In genomic region chr10:96645191-96645721, GRCh38 we compare ENCODE assay signal across 12 cellular contexts. TPM values are rescaled to one million over a fixed set of nuclear protein-coding genes. Genes with fewer than 3 reads are reported as not detected.
DNase-seq lines count a peak whose midpoint lies in the region; ATAC-seq and TF ChIP-seq lines count a peak whose summit lies in the region.
"Had no signal": no experiment of that assay in that cellular context is flagged by ENCODE, and none has a peak within 500 bp of the region (broad histone marks: within the 10 kb centered on the region; RNA-seq: fewer than 3 reads in every experiment).

No MANE protein-coding gene starts in this region.

- peaks cover 0 to 39% (median 0%) of the 10 kb centered on the region in 9 donors for H3K36me3 ChIP-seq in heart left ventricle

- ATAC-seq in GM18511 (IDR thresholded peaks at IDR 0.05; ENCODE audit: unreplicated experiment) (peak; percentile 52), heart left ventricle (peak; percentile 43 to 83 (median 67)), sciatic nerve (peak; percentile 90)

- TF ChIP-seq POLR2A in heart left ventricle (IDR thresholded peaks at IDR 0.05): no peak

- H3K9me3 ChIP-seq in heart left ventricle: no peaks in the 10 kb centered on the region

- DNase-seq in HL-60 (ENCODE audit: low read depth in 1 of 2, low spot score in 1 of 2): peak; percentile 42 to 68
- peak in 4 of 5 donors; percentile 19 to 39 (median 34) for DNase-seq in heart left ventricle
- DNase-seq in sciatic nerve (ENCODE audit: low spot score): no peak
- DNase-seq in RWPE1 (ENCODE audit: low spot score): no peak
- no peak for DNase-seq in NCI-H2029 (lab: John Stamatoyannopoulos, UW)
- no peak for DNase-seq in DMS79 (lab: John Stamatoyannopoulos, UW)
- DNase-seq in NCI-H2171 (lab: John Stamatoyannopoulos, UW): no peak
- DNase-seq: activated CD4-positive, alpha-beta T cell treated with anti-CD3 and anti-CD28 coated beads, Interleukin-2, amount 50 U/mL, for 4 hours; effector memory CD4-positive, alpha-beta T cell; H7; NCI-H510A had no signal

- H3K27ac ChIP-seq in HL-60 (replicated peaks) (peak overlapping the region; percentile 18; the same call in 1 of the 2 replicates), heart left ventricle (peak overlapping the region in 3 of 12 donors; percentile 39 to 89 (median 46)), RWPE1 (no peak overlapping the region)

- H3K4me3 ChIP-seq in HL-60 (replicated peaks; ENCODE audit: insufficient read depth, low read length) (no peak overlapping the region), heart left ventricle (no peak overlapping the region)

- WGBS in heart left ventricle, 4 donors: 83 to 86% (median 85%) methylated on average over 13 of the region's 13 CpGs

- intact Hi-C loops in heart left ventricle (cut with DNase I) (loop anchor here in 1 of 10 donors (10.0 kb wide), 2 partner anchors 80 to 180 kb away; partner anchors contain the start of gene PIK3AP1), sciatic nerve (cut with DNase I) (no loop called here)

- H3K4me1 ChIP-seq in heart left ventricle: peaks cover 0 to 35% (median 0%) of the 10 kb centered on the region in 12 donors

- POLR2A ChIA-PET in RWPE1 (lab: Yijun Ruan, JAX; ENCODE audit: low non-redundant PET): no interaction called here

- H3K27me3 ChIP-seq in HL-60 (ENCODE audit: insufficient read depth, poor library complexity, severe bottlenecking) (no peaks in the 10 kb centered on the region), heart left ventricle (peaks cover 0 to 3% (median 0%) of the 10 kb centered on the region in 9 donors)

- CTCF ChIA-PET in RWPE1 (lab: Yijun Ruan, JAX): no interaction called here

- TF ChIP-seq CTCF in HL-60 (IDR thresholded peaks at IDR 0.05; ENCODE audit: insufficient read depth, low read length) (no peak), heart left ventricle (IDR thresholded peaks at IDR 0.05) (no peak), RWPE1 (conservative IDR thresholded peaks at IDR 0.05; ENCODE audit: low read depth) (no peak)

RNA-seq across cellular contexts. Expression of gene TM9SF3, which starts 58.4 kb away (rescaled TPM):
- total RNA-seq in heart left ventricle: 10 to 100 TPM; 35.1 to 75.6 (median 67.4) TPM
- polyA plus RNA-seq in heart left ventricle: 10 to 100 TPM; 14.9 to 51.0 TPM
- 130 TPM for total RNA-seq in sciatic nerve

Comparison
In these comparisons a context has a peak if more than half of its experiments do, and no peak if none do; other contexts are left out.
1. DNase-seq: peak in HL-60 (2 of 2) and heart left ventricle (4 of 5); none in sciatic nerve (single experiment), RWPE1 (single experiment), NCI-H2029 (single experiment), DMS79 (single experiment) and NCI-H2171 (single experiment).
2. Peak in every context shown above with its lines, with median percentiles within 50 percentile points of each other: ATAC-seq.